Comparison of ENCODE assay signal across 22 cellular contexts in the genomic region with DNA sequence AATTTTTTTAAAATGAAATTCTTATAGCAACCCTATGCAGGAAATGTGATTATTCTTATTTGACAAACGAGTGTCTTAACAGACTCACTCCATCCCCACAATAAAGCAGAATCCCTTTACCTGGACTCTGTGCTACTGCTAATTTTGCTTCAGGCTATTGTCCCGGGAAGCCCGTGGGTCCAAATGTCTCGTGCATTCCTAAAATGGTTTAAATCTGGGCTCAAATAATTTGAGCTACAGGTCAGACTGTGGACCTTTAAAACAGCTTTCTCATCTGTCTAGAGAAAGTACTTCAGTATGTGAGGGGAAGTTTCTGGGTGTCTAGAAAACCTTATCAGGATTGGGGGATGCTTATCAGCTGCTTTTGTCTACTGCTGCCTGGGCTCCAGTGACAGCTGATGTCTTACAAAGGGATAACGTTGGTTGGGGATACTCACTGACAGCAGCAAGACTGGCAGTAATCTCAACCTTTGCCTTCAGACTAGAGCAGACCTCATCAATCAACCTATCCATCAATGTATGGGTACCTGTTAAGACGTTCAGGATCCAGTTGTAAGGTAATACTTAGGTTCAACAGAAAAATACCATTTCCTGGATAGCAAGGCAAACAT.
DNase-seq lines count a peak whose midpoint lies in the region; ATAC-seq and TF ChIP-seq lines count a peak whose summit lies in the region.
"Had no signal": no experiment of that assay in that cellular context is flagged by ENCODE, and none has a peak within 500 bp of the region (broad histone marks: within the 10 kb centered on the region; RNA-seq: fewer than 3 reads in every experiment).

No MANE protein-coding gene starts in this region.

- H2AFZ ChIP-seq in GM23338, result no peak overlapping the region
- H2AFZ ChIP-seq in fibroblast of lung (ENCODE audit: low read length), result peak overlapping the region; percentile 43
- no peak overlapping the region for H2AFZ ChIP-seq in neural progenitor cell (replicated peaks)

- H3K27me3 ChIP-seq in GM23338 (ENCODE audit: insufficient read depth), result no peaks in the 10 kb centered on the region
- H3K27me3 ChIP-seq in fibroblast of lung (ENCODE audit: control insufficient read depth, insufficient read depth, low read length), result no peaks in the 10 kb centered on the region
- H3K27me3 ChIP-seq in neural progenitor cell, result no peaks in the 10 kb centered on the region
- H3K27me3 ChIP-seq: BLaER1, SJCRH30 had no signal

- H3K79me2 ChIP-seq in GM23338 (replicated peaks; ENCODE audit: insufficient read depth), result no peaks in the 10 kb centered on the region
- H3K79me2 ChIP-seq in fibroblast of lung (ENCODE audit: control insufficient read depth, insufficient read depth, low read length), result no peaks in the 10 kb centered on the region
- H3K79me2 ChIP-seq in neural progenitor cell (ENCODE audit: low read depth), result no peaks in the 10 kb centered on the region

- H4K20me1 ChIP-seq in GM23338 (replicated peaks; ENCODE audit: insufficient read depth) (no peaks in the 10 kb centered on the region), fibroblast of lung (ENCODE audit: control insufficient read depth, extremely low read depth, insufficient read depth, low read length) (no peaks in the 10 kb centered on the region), neural progenitor cell (ENCODE audit: low read depth) (no peaks in the 10 kb centered on the region)
- H4K20me1 ChIP-seq: BLaER1 had no signal

- no peak overlapping the region for H3K4me3 ChIP-seq in GM23338
- no peak overlapping the region for H3K4me3 ChIP-seq in fibroblast of lung (replicated peaks in 1 of 4; ENCODE audit: control extremely low read depth in 1 of 4, insufficient read depth in 1 of 4, low read depth in 3 of 4, low read length in 4 of 4)
- no peak overlapping the region for H3K4me3 ChIP-seq in neural progenitor cell
- H3K4me3 ChIP-seq: BLaER1, SJCRH30 had no signal

- H3K4me1 ChIP-seq in GM23338 (ENCODE audit: insufficient read depth) (peaks cover 24% of the 10 kb centered on the region), fibroblast of lung (ENCODE audit: control insufficient read depth, extremely low read depth, insufficient read depth, low read length) (no peaks in the 10 kb centered on the region), neural progenitor cell (peaks cover 23% of the 10 kb centered on the region)
- H3K4me1 ChIP-seq: BLaER1 had no signal

- H3K4me1 Mint-ChIP-seq in GM23338, result peaks cover 23% of the 10 kb centered on the region
- H3K4me1 Mint-ChIP-seq in neural progenitor cell, result peaks cover 18% of the 10 kb centered on the region
- H3K4me1 Mint-ChIP-seq: IgD-negative memory B cell had no signal

- peaks cover 3% of the 10 kb centered on the region; the same call in 1 of the 3 replicates for H3K36me3 Mint-ChIP-seq in GM23338 (ENCODE audit: low read depth)
- no peaks in the 10 kb centered on the region for H3K36me3 Mint-ChIP-seq in neural progenitor cell

- no peaks in the 10 kb centered on the region for H3K36me3 ChIP-seq in GM23338 (ENCODE audit: insufficient read depth)
- no peaks in the 10 kb centered on the region for H3K36me3 ChIP-seq in fibroblast of lung (ENCODE audit: control insufficient read depth, insufficient read depth, low read length)
- no peaks in the 10 kb centered on the region for H3K36me3 ChIP-seq in neural progenitor cell
- H3K36me3 ChIP-seq: BLaER1, SJCRH30 had no signal

- no peak for ATAC-seq in GM23338
- no peak for ATAC-seq in GM18861 (IDR thresholded peaks at IDR 0.05; ENCODE audit: unreplicated experiment)
- ATAC-seq: HCT116 had no signal

- peak overlapping the region; percentile 31; the same call in 1 of the 2 replicates for H3K4me2 ChIP-seq in GM23338
- no peak overlapping the region for H3K4me2 ChIP-seq in fibroblast of lung (ENCODE audit: extremely low read depth, insufficient read depth, low read length)
- H3K4me2 ChIP-seq in neural progenitor cell, result no peak overlapping the region
- H3K4me2 ChIP-seq: BLaER1 had no signal

- no peak overlapping the region for H3K27ac Mint-ChIP-seq in GM23338
- H3K27ac Mint-ChIP-seq in neural progenitor cell, result no peak overlapping the region
- H3K27ac Mint-ChIP-seq: CD4-positive, alpha-beta T cell; IgD-negative memory B cell had no signal

- DNase-seq in GM23338 (ENCODE audit: low spot score) (peak; percentile 2), NCI-H82 (lab: John Stamatoyannopoulos, UW) (peak; percentile 71), fibroblast of lung (ENCODE audit: low read depth in 2 of 2) (no peak), neural progenitor cell (ENCODE audit: low spot score) (peak; percentile 18), NCI-H1048 (lab: John Stamatoyannopoulos, UW) (no peak)
- DNase-seq in stimulated activated CD4-positive, alpha-beta T cell treated with anti-CD3 and anti-CD28 coated beads, Interleukin-4, amount 100 ng/mL, for 24 hours, result no peak
- DNase-seq: CD4-positive, alpha-beta T cell; COR-L47; DND-41; GDM1; NCI-H1417 treated with DMSO at 0.1 percent for 48 hours; NCI-H187 treated with DMSO at 0.1 percent for 48 hours; NCI-H345; NCI-H524; NCI-H774; OCI-M1; SW 1271 had no signal

- no peak overlapping the region for H3K27ac ChIP-seq in GM23338 (ENCODE audit: low read depth)
- no peak overlapping the region for H3K27ac ChIP-seq in fibroblast of lung (ENCODE audit: insufficient read depth, low read length)
- H3K27ac ChIP-seq in neural progenitor cell, result no peak overlapping the region
- H3K27ac ChIP-seq: BLaER1, SJCRH30 had no signal

- H3K27me3 Mint-ChIP-seq in GM23338 (ENCODE audit: insufficient read depth, low read depth, poor library complexity) (peaks cover 2% of the 10 kb centered on the region), neural progenitor cell (ENCODE audit: insufficient read depth, low read depth) (no peaks in the 10 kb centered on the region)
- H3K27me3 Mint-ChIP-seq: CD4-positive, alpha-beta T cell; IgD-negative memory B cell had no signal

- H3K9me3 Mint-ChIP-seq in GM23338 (0 out of 3 replicates have a peak, but pooled peaks cover 3% of the 10 kb centered on the region), neural progenitor cell (peaks cover 7% of the 10 kb centered on the region)

- peaks cover 6% of the 10 kb centered on the region for H3F3A ChIP-seq in GM23338 (replicated peaks; ENCODE audit: low read depth)
- H3F3A ChIP-seq in neural progenitor cell (ENCODE audit: low read depth), result peaks cover 29% of the 10 kb centered on the region

- H3K9me3 ChIP-seq in fibroblast of lung (ENCODE audit: control insufficient read depth, insufficient read depth, low read depth, low read length) (no peaks in the 10 kb centered on the region), neural progenitor cell (ENCODE audit: low read depth) (no peaks in the 10 kb centered on the region)
- H3K9me3 ChIP-seq: BLaER1 had no signal

- H3K4me3 Mint-ChIP-seq in GM23338 (no peak overlapping the region), neural progenitor cell (no peak overlapping the region)
- H3K4me3 Mint-ChIP-seq: CD4-positive, alpha-beta T cell; IgD-negative memory B cell had no signal

- no peaks in the 10 kb centered on the region for H3K9me2 ChIP-seq in GM23338 (ENCODE audit: insufficient read depth)

- H3K9ac ChIP-seq in fibroblast of lung (ENCODE audit: insufficient read depth, low read length) (no peak overlapping the region), neural progenitor cell (no peak overlapping the region)
- H3K9ac ChIP-seq: BLaER1 had no signal

- no peak for TF ChIP-seq CTCF in GM23338 (conservative IDR thresholded peaks at IDR 0.05; ENCODE audit: low read depth in 2 of 2)
- no peak for TF ChIP-seq CTCF in fibroblast of lung (conservative IDR thresholded peaks at IDR 0.05 in 1 of 2, IDR thresholded peaks at IDR 0.05 in 1 of 2; ENCODE audit: low read depth in 1 of 2, low read length in 2 of 2)
- TF ChIP-seq CTCF in neural progenitor cell (IDR thresholded peaks at IDR 0.05), result no peak

TF ChIP-seq in GM23338, 12 proteins besides CTCF, POLR2A, EP300 and RAD21 (continues in another document):
- TF ChIP-seq NANOG (IDR thresholded peaks at IDR 0.05; ENCODE audit: borderline replicate concordance) (no peak), JUNB (IDR thresholded peaks at IDR 0.05; ENCODE audit: unreplicated experiment) (no peak), POLR2AphosphoS5 (IDR thresholded peaks at IDR 0.05; ENCODE audit: low read depth) (no peak), EZH2 (IDR thresholded peaks at IDR 0.05; ENCODE audit: low read depth, unreplicated experiment) (no peak), ZNF331 (CRISPR knock-in tag; IDR thresholded peaks at IDR 0.05; ENCODE audit: low read depth) (no peak), EZH2phosphoT487 (IDR thresholded peaks at IDR 0.05; ENCODE audit: unreplicated experiment) (no peak)
- TF ChIP-seq, protein P1, sequence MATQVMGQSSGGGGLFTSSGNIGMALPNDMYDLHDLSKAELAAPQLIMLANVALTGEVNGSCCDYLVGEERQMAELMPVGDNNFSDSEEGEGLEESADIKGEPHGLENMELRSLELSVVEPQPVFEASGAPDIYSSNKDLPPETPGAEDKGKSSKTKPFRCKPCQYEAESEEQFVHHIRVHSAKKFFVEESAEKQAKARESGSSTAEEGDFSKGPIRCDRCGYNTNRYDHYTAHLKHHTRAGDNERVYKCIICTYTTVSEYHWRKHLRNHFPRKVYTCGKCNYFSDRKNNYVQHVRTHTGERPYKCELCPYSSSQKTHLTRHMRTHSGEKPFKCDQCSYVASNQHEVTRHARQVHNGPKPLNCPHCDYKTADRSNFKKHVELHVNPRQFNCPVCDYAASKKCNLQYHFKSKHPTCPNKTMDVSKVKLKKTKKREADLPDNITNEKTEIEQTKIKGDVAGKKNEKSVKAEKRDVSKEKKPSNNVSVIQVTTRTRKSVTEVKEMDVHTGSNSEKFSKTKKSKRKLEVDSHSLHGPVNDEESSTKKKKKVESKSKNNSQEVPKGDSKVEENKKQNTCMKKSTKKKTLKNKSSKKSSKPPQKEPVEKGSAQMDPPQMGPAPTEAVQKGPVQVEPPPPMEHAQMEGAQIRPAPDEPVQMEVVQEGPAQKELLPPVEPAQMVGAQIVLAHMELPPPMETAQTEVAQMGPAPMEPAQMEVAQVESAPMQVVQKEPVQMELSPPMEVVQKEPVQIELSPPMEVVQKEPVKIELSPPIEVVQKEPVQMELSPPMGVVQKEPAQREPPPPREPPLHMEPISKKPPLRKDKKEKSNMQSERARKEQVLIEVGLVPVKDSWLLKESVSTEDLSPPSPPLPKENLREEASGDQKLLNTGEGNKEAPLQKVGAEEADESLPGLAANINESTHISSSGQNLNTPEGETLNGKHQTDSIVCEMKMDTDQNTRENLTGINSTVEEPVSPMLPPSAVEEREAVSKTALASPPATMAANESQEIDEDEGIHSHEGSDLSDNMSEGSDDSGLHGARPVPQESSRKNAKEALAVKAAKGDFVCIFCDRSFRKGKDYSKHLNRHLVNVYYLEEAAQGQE (IDR thresholded peaks at IDR 0.05; ENCODE audit: unreplicated experiment), result no peak

Comparison
In these comparisons a context has a peak if more than half of its experiments do, and no peak if none do; other contexts are left out.
1. DNase-seq: peak in GM23338 (single experiment), NCI-H82 (single experiment) and neural progenitor cell (single experiment); none in fibroblast of lung (0 of 2), NCI-H1048 (single experiment) and stimulated activated CD4-positive, alpha-beta T cell treated with anti-CD3 and anti-CD28 coated beads, Interleukin-4, amount 100 ng/mL, for 24 hours (single experiment).